Comparison of ENCODE assay signal across 8 cellular contexts in genomic region chr17:7843536-7844291, GRCh38. TPM values are rescaled to one million over a fixed set of nuclear protein-coding genes. Genes with fewer than 3 reads are reported as not detected.
DNase-seq lines count a peak whose midpoint lies in the region; ATAC-seq and TF ChIP-seq lines count a peak whose summit lies in the region.

No MANE protein-coding gene starts in this region.

- H2AFZ ChIP-seq in IMR-90 (replicated peaks; ENCODE audit: low read length, poor library complexity) = peak overlapping the region; percentile 81

- H3K9me1 ChIP-seq in IMR-90 (ENCODE audit: insufficient read depth, low read length) = peaks cover 8% of the 10 kb centered on the region; the same call in 1 of the 2 replicates

- H2BK5ac ChIP-seq in IMR-90 (ENCODE audit: low read depth, low read length, poor library complexity, severe bottlenecking) = peak overlapping the region; percentile 97

- peak overlapping the region; percentile 54 to 92 for H4K8ac ChIP-seq in IMR-90 (ENCODE audit: low read depth in 2 of 2, low read length in 2 of 2)

- peak overlapping the region; percentile 99 for H3K4ac ChIP-seq in IMR-90 (ENCODE audit: low read depth, low read length)

- POLR2A ChIA-PET in IMR-90 (lab: Charles Lee; ENCODE audit: unreplicated experiment) = interaction anchor here (0.7 kb wide), 1 partner anchor 17 kb away, joined by 3 read pairs; no protein-coding TSS in a partner anchor

- peak overlapping the region; percentile 98 for H3K27ac ChIP-seq in IMR-90 (ENCODE audit: insufficient read depth, low read length)
- H3K27ac ChIP-seq in Peyer's patch = peak overlapping the region; percentile 97 to 100 (median 97)
- H3K27ac ChIP-seq in esophagus squamous epithelium = peak overlapping the region; percentile 96 to 99 (median 97)

- peak overlapping the region; percentile 92 for H3K9ac ChIP-seq in IMR-90 (ENCODE audit: low read depth, low read length)

- H4K91ac ChIP-seq in IMR-90 (ENCODE audit: insufficient read depth, low read depth, low read length) = peak overlapping the region; percentile 98

- TF ChIP-seq RAD21 in IMR-90 (IDR thresholded peaks at IDR 0.05; ENCODE audit: low read length) = 0 out of 2 replicates have a peak, but pooled peaks have one; percentile 1

- peak overlapping the region; percentile 83; the same call in 2 of the 3 replicates for H2BK15ac ChIP-seq in IMR-90 (ENCODE audit: low read depth, low read length)

- peak overlapping the region; percentile 85 for H2BK20ac ChIP-seq in IMR-90 (ENCODE audit: low read depth, low read length)

- peak overlapping the region; percentile 97 for H3K4me2 ChIP-seq in IMR-90 (ENCODE audit: low read depth, low read length)

- H2AK5ac ChIP-seq in IMR-90 (ENCODE audit: low read depth, low read length) = peak overlapping the region; percentile 100

- no peak for DNase-seq in AG09309 (ENCODE audit: low read depth)
- DNase-seq in GM19240 (ENCODE audit: insufficient read length, low spot score) = peak; percentile 83
- peak; percentile 90 for DNase-seq in IMR-90
- peak; percentile 94 to 95 (median 95) for DNase-seq in Peyer's patch
- DNase-seq in activated T-helper 1 cell treated with Interleukin-2 at 50 U/mL for 16 hours (ENCODE audit: low read depth) = peak; percentile 85
- DNase-seq in esophagus squamous epithelium (lab: John Stamatoyannopoulos, UW) = peak; percentile 68
- peak; percentile 79 for DNase-seq in myocyte (ENCODE audit: low read depth)
- peak; percentile 83 to 86 for DNase-seq in stimulated activated CD8-positive, alpha-beta memory T cell treated with anti-CD3 and anti-CD28 coated beads, Interleukin-7, amount 100 ng/mL, for 1 hour (ENCODE audit: low read depth in 2 of 2)

- ATAC-seq in IMR-90 (ENCODE audit: low read depth) = peak; percentile 16

- H3K36me3 ChIP-seq in IMR-90 (ENCODE audit: control insufficient read depth, insufficient read depth, low read length) (peaks cover 31% of the 10 kb centered on the region; the same call in 1 of the 2 replicates), Peyer's patch (peaks cover 0 to 43% (median 0%) of the 10 kb centered on the region in 3 donors), esophagus squamous epithelium (peaks cover 27 to 43% (median 29%) of the 10 kb centered on the region in 3 donors)

- H4K5ac ChIP-seq in IMR-90 (ENCODE audit: low read depth, low read length) = peak overlapping the region; percentile 41

- CTCF ChIA-PET in IMR-90 (lab: Yijun Ruan, JAX) = interaction anchor here (1.5 kb wide), 1 partner anchor 13 kb away, joined by 3 read pairs; the partner anchor contains the start of gene NAA38

- H3K79me1 ChIP-seq in IMR-90 (ENCODE audit: low read depth in 1 of 2, low read length in 2 of 2) = peaks cover 19 to 66% of the 10 kb centered on the region in 2 experiments

- H3K56ac ChIP-seq in IMR-90 (ENCODE audit: extremely low read depth, insufficient read depth, low read length) = peak overlapping the region; percentile 97

- peak overlapping the region; percentile 83 for H3K18ac ChIP-seq in IMR-90 (ENCODE audit: low read depth, low read length)

- peaks cover 73% of the 10 kb centered on the region for H4K20me1 ChIP-seq in IMR-90 (ENCODE audit: insufficient read depth, low read length)

- peak overlapping the region; percentile 83 for H3K4me3 ChIP-seq in AG09309 (ENCODE audit: control insufficient read depth, low read depth, low read length)
- H3K4me3 ChIP-seq in IMR-90 (ENCODE audit: insufficient read depth, low read depth, low read length) = peak overlapping the region; percentile 71
- H3K4me3 ChIP-seq in Peyer's patch = peak overlapping the region; percentile 72 to 80 (median 79)
- peak overlapping the region; percentile 67 to 81 (median 74) for H3K4me3 ChIP-seq in esophagus squamous epithelium

- peak overlapping the region; percentile 98 for H3K14ac ChIP-seq in IMR-90 (replicated peaks; ENCODE audit: low read depth, low read length)

- TF ChIP-seq POLR2A in IMR-90 (IDR thresholded peaks at IDR 0.05; ENCODE audit: low read depth, low read length) (peak; percentile 87), Peyer's patch (IDR thresholded peaks at IDR 0.05) (peak; percentile 86 to 90), esophagus squamous epithelium (IDR thresholded peaks at IDR 0.05) (peak in 3 of 4 donors; percentile 36 to 74 (median 55))

- BruUV-seq in IMR-90 (replicated peaks; lab: Mats Ljungman, UMichigan) = no TSS peak

- intact Hi-C loops in IMR-90 (cut with micrococcal nuclease) (loop anchor here (1.0 to 5.0 kb wide), 4 partner anchors 7 to 271 kb away; partner anchors contain the start of gene NAA38), esophagus squamous epithelium (cut with DNase I) (no loop called here)

- in situ Hi-C loops in IMR-90 (cut with MboI; ENCODE audit: low sequenced_read_pairs) = no loop called here

- peaks cover 21% of the 10 kb centered on the region for H3K4me1 ChIP-seq in IMR-90 (ENCODE audit: control insufficient read depth, insufficient read depth, low read length)
- peaks cover 0 to 44% (median 16%) of the 10 kb centered on the region in 4 donors for H3K4me1 ChIP-seq in Peyer's patch
- peaks cover 26 to 72% (median 42%) of the 10 kb centered on the region in 3 donors for H3K4me1 ChIP-seq in esophagus squamous epithelium

- peak overlapping the region; percentile 96 for H3K23ac ChIP-seq in IMR-90 (ENCODE audit: low read depth, low read length)

- no peak for TF ChIP-seq CTCF in AG09309 (IDR thresholded peaks at IDR 0.05; ENCODE audit: control insufficient read depth, insufficient read depth, low read depth, low read length, missing control alignments)
- no peak for TF ChIP-seq CTCF in IMR-90 (conservative IDR thresholded peaks at IDR 0.05; ENCODE audit: low read depth, low read length)
- TF ChIP-seq CTCF in Peyer's patch (IDR thresholded peaks at IDR 0.05) = peak in 2 of 6 experiments; percentile 4 to 6
- TF ChIP-seq CTCF in esophagus squamous epithelium (IDR thresholded peaks at IDR 0.05) = no peak

- H3K27me3 ChIP-seq in IMR-90 (ENCODE audit: control insufficient read depth, insufficient read depth, low read length) (no peaks in the 10 kb centered on the region), Peyer's patch (no peaks in the 10 kb centered on the region), esophagus squamous epithelium (no peaks in the 10 kb centered on the region)

- H2BK120ac ChIP-seq in IMR-90 (ENCODE audit: low read depth, low read length) = peak overlapping the region; percentile 94

- H3K9me3 ChIP-seq in IMR-90 (ENCODE audit: control insufficient read depth, insufficient read depth, low read length) (no peaks in the 10 kb centered on the region), Peyer's patch (no peaks in the 10 kb centered on the region), esophagus squamous epithelium (no peaks in the 10 kb centered on the region)

- H2AK9ac ChIP-seq in IMR-90 (replicated peaks; ENCODE audit: low read depth, low read length, poor library complexity) = peak overlapping the region; percentile 100

- dilution Hi-C loops in IMR-90 (cut with HindIII; ENCODE audit: low sequenced_read_pairs, unreplicated experiment) = no loop called here

- 2% methylated on average over 29 of the region's 61 CpGs; no CpG with 5 or more reads in 1 of the 2 experiments for WGBS in IMR-90 (ENCODE audit: extremely low coverage in 2 of 2, insufficient read length in 1 of 2), 2 experiments
- WGBS in esophagus squamous epithelium, 2 donors = 0% methylated on average over 7 to 23 of the region's 61 CpGs

TF ChIP-seq in IMR-90, 13 proteins besides CTCF, POLR2A, EP300 and RAD21 (continues in another document):
- no peak; the same call in 1 of the 2 replicates for TF ChIP-seq CHD1 (IDR thresholded peaks at IDR 0.05; ENCODE audit: low read depth, low read length)
- no peak for TF ChIP-seq SMC3 (IDR thresholded peaks at IDR 0.05; ENCODE audit: low read depth, low read length)
- TF ChIP-seq FOS (IDR thresholded peaks at IDR 0.05; ENCODE audit: low read depth, low read length) = no peak

RNA-seq across cellular contexts. Expression of gene KDM6B, which starts 9.7 kb away (rescaled TPM):
- 0.72 and 1.1 TPM in 2 replicates for total RNA-seq in IMR-90 (2012; rRNA removed)
- 3.5 and 4.5 TPM in 2 replicates for polyA plus RNA-seq in IMR-90 (2012; rRNA removed)
- 2.7 and 3.6 TPM in 2 replicates for polyA plus RNA-seq in IMR-90 (2012; cell fraction: cytosol; rRNA removed)
- polyA plus RNA-seq in IMR-90 (2012; cell fraction: nucleus; rRNA removed; ENCODE audit: low replicate concordance) = 18.3 and 20.0 TPM in 2 replicates
- 10 to 100 TPM; 32.1 to 45.6 (median 36.4) TPM for total RNA-seq in Peyer's patch
- total RNA-seq in esophagus squamous epithelium = 10 to 100 TPM in 1 of 4 donors, 1 to 10 TPM in 3; 6.7 to 14.6 (median 7.5) TPM
- 3.9 and 4.5 TPM in 2 replicates for total RNA-seq in myocyte
- 14.2 TPM for polyA plus RNA-seq in myocyte (2012)

RNA-seq across cellular contexts. Expression of gene TMEM88, which starts 11.2 kb away (rescaled TPM):
- not detected in 2 replicates for total RNA-seq in IMR-90 (2012; rRNA removed)
- polyA plus RNA-seq in IMR-90 (2012; rRNA removed) = 1.9 and 2.1 TPM in 2 replicates
- polyA plus RNA-seq in IMR-90 (2012; cell fraction: cytosol; rRNA removed) = 0.63 and 0.79 TPM in 2 replicates
- polyA plus RNA-seq in IMR-90 (2012; cell fraction: nucleus; rRNA removed; ENCODE audit: low replicate concordance) = 16.9 and 24.1 TPM in 2 replicates
- total RNA-seq in Peyer's patch = 10 to 100 TPM in 3 of 4 donors, 1 to 10 TPM in 1; 3.4 to 29.7 (median 12.9) TPM
- 1 to 10 TPM in 3 of 4 donors, not detected in 1; 1.5 to 3.8 (median 1.6) TPM for total RNA-seq in esophagus squamous epithelium
- total RNA-seq in myocyte = 0.72 and 1.8 TPM in 2 replicates
- polyA plus RNA-seq in myocyte (2012) = 1.3 TPM

RNA-seq across cellular contexts. Expression of gene NAA38, which starts 13.6 kb away (rescaled TPM):
- total RNA-seq in IMR-90 (2012; rRNA removed) (40.7 and 62.2 TPM in 2 replicates), Peyer's patch (10 to 100 TPM; 28.6 to 75.8 (median 47.8) TPM), esophagus squamous epithelium (10 to 100 TPM; 45.2 to 80.1 (median 74.8) TPM), myocyte (37.7 and 54.8 TPM in 2 replicates)
- polyA plus RNA-seq in IMR-90 (2012; rRNA removed) = 76.8 and 122 TPM in 2 replicates
- 125 and 183 TPM in 2 replicates for polyA plus RNA-seq in IMR-90 (2012; cell fraction: cytosol; rRNA removed)
- 34.7 and 54.0 TPM in 2 replicates for polyA plus RNA-seq in IMR-90 (2012; cell fraction: nucleus; rRNA removed; ENCODE audit: low replicate concordance)
- 155 TPM for polyA plus RNA-seq in myocyte (2012)

RNA-seq across cellular contexts. Expression of gene CYB5D1, which starts 14.1 kb away (rescaled TPM):
- total RNA-seq in IMR-90 (2012; rRNA removed) (10.8 and 11.1 TPM in 2 replicates), Peyer's patch (1 to 10 TPM; 3.3 to 5.1 (median 4.2) TPM), esophagus squamous epithelium (1 to 10 TPM; 3.8 to 9.3 (median 7.5) TPM), myocyte (4.0 and 4.3 TPM in 2 replicates)
- 7.0 and 8.8 TPM in 2 replicates for polyA plus RNA-seq in IMR-90 (2012; rRNA removed)
- polyA plus RNA-seq in IMR-90 (2012; cell fraction: cytosol; rRNA removed) = 3.4 and 4.3 TPM in 2 replicates
- polyA plus RNA-seq in IMR-90 (2012; cell fraction: nucleus; rRNA removed; ENCODE audit: low replicate concordance) = 9.7 and 19.2 TPM in 2 replicates
- 8.8 TPM for polyA plus RNA-seq in myocyte (2012)

RNA-seq across cellular contexts. Expression of gene CHD3, which starts 44.9 kb away (rescaled TPM):
- 67.2 and 78.1 TPM in 2 replicates for total RNA-seq in IMR-90 (2012; rRNA removed)
- polyA plus RNA-seq in IMR-90 (2012; rRNA removed) = 55.1 and 65.4 TPM in 2 replicates
- polyA plus RNA-seq in IMR-90 (2012; cell fraction: cytosol; rRNA removed) = 53.4 and 59.5 TPM in 2 replicates
- 202 and 231 TPM in 2 replicates for polyA plus RNA-seq in IMR-90 (2012; cell fraction: nucleus; rRNA removed; ENCODE audit: low replicate concordance)
- total RNA-seq in Peyer's patch = 10 to 100 TPM; 36.1 to 99.9 (median 45.1) TPM
- 10 to 100 TPM; 57.7 to 93.5 (median 73.0) TPM for total RNA-seq in esophagus squamous epithelium
- total RNA-seq in myocyte = 104 and 140 TPM in 2 replicates
- polyA plus RNA-seq in myocyte (2012) = 128 TPM
